17 cellular contexts compared by ENCODE assay signal in the genomic region with DNA sequence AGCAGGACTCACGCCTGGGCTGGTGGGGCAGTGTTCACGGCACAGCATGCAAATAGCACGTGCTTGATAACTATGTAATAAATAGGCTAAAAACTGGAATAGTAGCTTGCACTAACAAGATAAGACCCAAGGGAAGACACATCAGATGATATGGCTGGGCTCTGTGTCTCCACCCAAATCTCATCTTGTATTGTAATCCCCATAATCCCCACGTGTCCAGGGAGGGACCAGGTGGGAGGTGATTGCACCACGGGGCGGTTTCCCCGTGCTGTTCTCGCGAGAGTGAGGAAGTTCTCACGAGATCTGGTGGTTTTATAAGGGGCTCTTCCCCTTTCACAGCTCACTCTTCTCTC. TPM values are rescaled to one million over a fixed set of nuclear protein-coding genes. Genes with fewer than 3 reads are reported as not detected.
DNase-seq lines count a peak whose midpoint lies in the region; ATAC-seq and TF ChIP-seq lines count a peak whose summit lies in the region.
"Had no signal": no experiment of that assay in that cellular context is flagged by ENCODE, and none has a peak within 500 bp of the region (broad histone marks: within the 10 kb centered on the region; RNA-seq: fewer than 3 reads in every experiment).

No MANE protein-coding gene starts in this region.

- TF ChIP-seq CTCF in HL-60 (IDR thresholded peaks at IDR 0.05; ENCODE audit: insufficient read depth, low read length) (no peak), NB4 (IDR thresholded peaks at IDR 0.05; ENCODE audit: low read depth, low read length) (no peak), WERI-Rb-1 (IDR thresholded peaks at IDR 0.05; ENCODE audit: low read depth, low read length) (no peak)

- ATAC-seq in HG03354 (IDR thresholded peaks at IDR 0.05; ENCODE audit: poor library complexity, severe bottlenecking, unreplicated experiment) (no peak), GM18858 (IDR thresholded peaks at IDR 0.05; ENCODE audit: unreplicated experiment) (no peak), HG03108 (IDR thresholded peaks at IDR 0.05; ENCODE audit: unreplicated experiment) (no peak)
- ATAC-seq: HCT116 had no signal

- intact Hi-C loops in posterior vena cava (cut with DNase I) = loop anchor here in 1 of 2 donors (10.0 kb wide), 1 partner anchor 1966 kb away; no protein-coding TSS in a partner anchor

- peaks cover 17% of the 10 kb centered on the region for H3K9me3 ChIP-seq in WERI-Rb-1 (ENCODE audit: severe bottlenecking)

- DNase-seq in HL-60 (ENCODE audit: low read depth in 1 of 2, low spot score in 1 of 2) = peak; percentile 1 to 9
- peak; percentile 36 for DNase-seq in NB4 (ENCODE audit: low read depth)
- peak; percentile 65 for DNase-seq in WERI-Rb-1
- peak; percentile 16 for DNase-seq in posterior vena cava (ENCODE audit: low spot score)
- DNase-seq: Calu3; CD4-positive, alpha-beta memory T cell; DMS79 treated with DMSO at 0.1 percent for 48 hours; GF-D8; GOT3; H7; HFFc6 had no signal

- no peaks in the 10 kb centered on the region for H3K36me3 ChIP-seq in WERI-Rb-1
- H3K36me3 ChIP-seq: BLaER1 had no signal

- H3K27ac ChIP-seq in HL-60 (replicated peaks) (no peak overlapping the region), WERI-Rb-1 (no peak overlapping the region)
- H3K27ac ChIP-seq: BLaER1, KMS-11 had no signal

- H3K27me3 ChIP-seq in HL-60 (ENCODE audit: insufficient read depth, poor library complexity, severe bottlenecking) (no peaks in the 10 kb centered on the region), WERI-Rb-1 (ENCODE audit: insufficient read depth, low read depth, severe bottlenecking) (no peaks in the 10 kb centered on the region)
- H3K27me3 ChIP-seq: BLaER1 had no signal

- no peak for TF ChIP-seq POLR2A in NB4 (IDR thresholded peaks at IDR 0.05; ENCODE audit: extremely low read depth, insufficient read length)

- H3K4me3 ChIP-seq in HL-60 (replicated peaks; ENCODE audit: insufficient read depth, low read length) = no peak overlapping the region
- H3K4me3 ChIP-seq in NB4 (ENCODE audit: low read depth, low read length) = no peak overlapping the region
- no peak overlapping the region for H3K4me3 ChIP-seq in WERI-Rb-1 (ENCODE audit: low read depth, low read length)
- H3K4me3 ChIP-seq: BLaER1 had no signal

RNA-seq across cellular contexts. Expression of a gene that starts 46.9 kb away (rescaled TPM):
- total RNA-seq in posterior vena cava = 1 to 10 TPM; 1.3 to 1.7 TPM
- total RNA-seq: HFFc6 had no signal

Comparison
In these comparisons a context has a peak if more than half of its experiments do, and no peak if none do; other contexts are left out.
1. DNase-seq: peak in every context shown above with its lines; median percentile 65 in WERI-Rb-1; 36 in NB4; 16 in posterior vena cava; 5 in HL-60.